31 cellular contexts compared by ENCODE assay signal in the genomic region with DNA sequence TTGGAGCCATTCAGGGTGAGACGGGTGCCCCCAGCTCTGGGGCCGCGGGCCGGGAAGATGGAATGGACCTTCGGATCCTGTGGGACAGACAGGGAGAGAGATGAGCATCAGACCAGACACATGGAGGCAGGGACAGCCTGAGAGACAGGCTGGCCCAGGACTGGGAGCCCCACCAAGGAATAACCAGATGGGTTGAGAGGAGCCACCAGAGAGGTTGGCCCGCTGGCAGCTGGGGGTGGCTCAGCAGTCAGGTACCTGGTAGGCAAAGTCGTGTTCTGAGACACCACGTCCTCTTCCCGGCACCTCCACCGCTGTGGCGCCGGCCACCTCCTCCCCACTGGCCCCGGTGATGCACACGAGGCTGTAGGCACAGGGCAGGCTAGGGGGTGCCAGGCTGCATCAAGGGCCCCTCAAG. TPM values are rescaled to one million over a fixed set of nuclear protein-coding genes. Genes with fewer than 3 reads are reported as not detected.
"Had no signal": no experiment of that assay in that cellular context is flagged by ENCODE, and none has a peak within 500 bp of the region (broad histone marks: within the 10 kb centered on the region; RNA-seq: fewer than 3 reads in every experiment).

No MANE protein-coding gene starts in this region.

- H3K27me3 Mint-ChIP-seq: activated naive CD8-positive, alpha-beta T cell; naive thymus-derived CD8-positive, alpha-beta T cell; stimulated activated naive CD8-positive, alpha-beta T cell treated with anti-CD3 and anti-CD28 coated beads, Interleukin-15, Interleukin-2, amounts not matched to agents 100 ng/mL and 50 ng/mL, for 24 hours had no signal

- H3K36me3 ChIP-seq: gastrocnemius medialis had no signal

- H3K9me3 ChIP-seq: colonic mucosa, gastrocnemius medialis, lower lobe of right lung, thyroid gland had no signal

- H3K4me3 Mint-ChIP-seq: activated naive CD8-positive, alpha-beta T cell; naive thymus-derived CD8-positive, alpha-beta T cell; neural crest cell; stimulated activated effector memory CD8-positive, alpha-beta T cell treated with anti-CD3 and anti-CD28 coated beads, Interleukin-12 subunit alpha, Interleukin-12 subunit beta, amount 100 ng/mL, for 72 hours; stimulated activated naive CD8-positive, alpha-beta T cell treated with anti-CD3 and anti-CD28 coated beads, Interleukin-15, Interleukin-2, amounts not matched to agents 100 ng/mL and 50 ng/mL, for 24 hours; T-helper 1 cell treated with Interleukin-12 subunit alpha and Interleukin-12 subunit beta and Interleukin-4 antibody, amounts not matched to agents 30 μg/mL and 1 μg/mL, for 36 hours had no signal

- H3K36me3 Mint-ChIP-seq: activated naive CD8-positive, alpha-beta T cell; naive thymus-derived CD8-positive, alpha-beta T cell; stimulated activated effector memory CD8-positive, alpha-beta T cell treated with anti-CD3 and anti-CD28 coated beads, Interleukin-12 subunit alpha, Interleukin-12 subunit beta, amount 100 ng/mL, for 72 hours had no signal

- H3K27me3 ChIP-seq: colonic mucosa, dorsolateral prefrontal cortex, gastrocnemius medialis, thyroid gland had no signal

- H3K27ac ChIP-seq: colonic mucosa, gastrocnemius medialis, lower lobe of right lung, skin epidermis, thyroid gland, WERI-Rb-1 had no signal

- H3K4me1 Mint-ChIP-seq: naive thymus-derived CD8-positive, alpha-beta T cell; neural crest cell; stimulated activated effector memory CD8-positive, alpha-beta T cell treated with anti-CD3 and anti-CD28 coated beads, Interleukin-12 subunit alpha, Interleukin-12 subunit beta, amount 100 ng/mL, for 72 hours had no signal

- H3K27ac Mint-ChIP-seq: activated naive CD8-positive, alpha-beta T cell; stimulated activated effector memory CD8-positive, alpha-beta T cell treated with anti-CD3 and anti-CD28 coated beads, Interleukin-12 subunit alpha, Interleukin-12 subunit beta, amount 100 ng/mL, for 72 hours; stimulated activated naive CD8-positive, alpha-beta T cell treated with anti-CD3 and anti-CD28 coated beads, Interleukin-15, Interleukin-2, amounts not matched to agents 100 ng/mL and 50 ng/mL, for 24 hours; T-helper 1 cell treated with Interleukin-12 subunit alpha and Interleukin-12 subunit beta and Interleukin-4 antibody, amounts not matched to agents 30 μg/mL and 1 μg/mL, for 36 hours had no signal

- H3K4me1 ChIP-seq: colonic mucosa, gastrocnemius medialis, lower lobe of right lung, thyroid gland had no signal

- DNase-seq: activated CD4-positive, alpha-beta T cell treated with anti-CD3 and anti-CD28 coated beads for 48 hours; activated CD4-positive, alpha-beta T cell treated with anti-CD3 and anti-CD28 coated beads, Interleukin-2, amount 50 U/mL, for 48 hours; activated CD8-positive, alpha-beta memory T cell treated with anti-CD3 and anti-CD28 coated beads for 24 hours; activated effector memory CD4-positive, alpha-beta T cell treated with Interleukin-2 at 50 U/mL for 16 hours; activated naive CD4-positive, alpha-beta T cell treated with Interleukin-2 at 50 U/mL for 16 hours; anterior cingulate cortex; colonic mucosa; dorsolateral prefrontal cortex; effector memory CD4-positive, alpha-beta T cell; erythroblast; gastrocnemius medialis; hippocampal formation; mesenchymal stem cell; naive thymus-derived CD8-positive, alpha-beta T cell; stimulated activated CD4-positive, alpha-beta T cell treated with anti-CD3 and anti-CD28 coated beads, Interleukin-4, amount 100 ng/mL, for 24 hours; substantia nigra; SW 1271; T1000; thyroid gland; WERI-Rb-1 had no signal

- ATAC-seq: activated CD4-positive, CD25-positive, alpha-beta regulatory T cell treated with anti-CD3 and anti-CD28 coated beads, Interleukin-2, amount 50 U/mL, for 24 hours; gastrocnemius medialis; lower lobe of right lung; naive thymus-derived CD8-positive, alpha-beta T cell; sciatic nerve; stimulated activated effector memory CD8-positive, alpha-beta T cell treated with anti-CD3 and anti-CD28 coated beads, Interleukin-12 subunit alpha, Interleukin-12 subunit beta, amount 100 ng/mL, for 72 hours had no signal

- H3K4me3 ChIP-seq: colonic mucosa, dorsolateral prefrontal cortex, gastrocnemius medialis, lower lobe of right lung, skin epidermis, thyroid gland had no signal

- H3K9me3 Mint-ChIP-seq: naive thymus-derived CD8-positive, alpha-beta T cell; neural crest cell; stimulated activated effector memory CD8-positive, alpha-beta T cell treated with anti-CD3 and anti-CD28 coated beads, Interleukin-12 subunit alpha, Interleukin-12 subunit beta, amount 100 ng/mL, for 72 hours; stimulated activated naive CD8-positive, alpha-beta T cell treated with anti-CD3 and anti-CD28 coated beads, Interleukin-15, Interleukin-2, amounts not matched to agents 100 ng/mL and 50 ng/mL, for 24 hours; T-helper 1 cell treated with Interleukin-12 subunit alpha and Interleukin-12 subunit beta and Interleukin-4 antibody, amounts not matched to agents 30 μg/mL and 1 μg/mL, for 36 hours had no signal

RNA-seq across cellular contexts. Expression of a gene that starts 44.1 kb away (rescaled TPM):
- total RNA-seq: bronchial epithelial cell; colonic mucosa; gastrocnemius medialis; lower lobe of right lung; naive thymus-derived CD8-positive, alpha-beta T cell; omental fat pad; thyroid gland had no signal
